Comparison of ENCODE assay signal across 8 cellular contexts in the genomic region with DNA sequence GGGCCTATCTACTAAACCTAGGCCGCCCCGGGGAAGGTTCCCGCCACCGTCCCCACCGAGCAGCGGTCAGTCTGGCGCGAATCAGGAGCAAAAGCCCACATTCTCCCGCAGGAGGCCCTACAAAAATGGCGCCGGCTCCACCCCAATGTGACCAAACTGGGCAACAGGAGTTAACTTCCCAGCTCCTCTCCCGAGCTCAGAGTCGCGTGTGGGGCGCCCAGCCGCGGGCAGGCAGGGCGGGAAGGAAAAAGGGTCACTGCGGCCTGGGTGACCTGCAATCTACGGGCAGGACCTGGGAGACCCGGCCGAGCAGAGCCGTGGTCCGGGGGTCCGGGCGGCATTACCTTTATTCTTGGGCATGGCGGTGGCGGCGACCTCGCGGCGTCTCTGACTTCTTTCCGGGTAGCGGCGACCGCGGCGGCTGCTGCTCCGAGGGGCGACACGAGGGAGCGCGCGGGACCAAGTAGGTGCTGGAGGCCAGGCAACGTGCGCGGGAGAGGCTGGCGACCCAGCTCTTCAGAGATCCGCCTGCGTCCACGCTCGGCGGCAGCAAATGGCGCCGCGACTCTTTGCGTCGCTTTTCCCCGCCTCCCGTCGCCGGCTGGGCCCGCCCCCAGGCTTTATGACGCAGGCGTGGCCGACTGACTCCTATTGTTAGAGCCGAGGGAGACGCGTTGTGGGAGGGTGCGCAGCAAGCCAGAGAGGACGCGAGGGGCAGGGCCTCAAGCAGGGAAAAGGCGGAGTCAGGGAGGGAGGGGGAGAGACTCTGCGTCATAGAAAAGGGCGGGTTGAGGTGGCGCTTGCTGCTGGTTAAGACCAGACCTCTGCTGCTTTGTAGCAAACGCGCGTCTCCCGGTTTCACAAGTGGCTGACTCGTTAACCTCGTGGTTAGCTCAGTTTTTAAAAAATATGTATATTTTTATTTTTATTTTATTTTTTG. TPM values are rescaled to one million over a fixed set of nuclear protein-coding genes. Genes with fewer than 3 reads are reported as not detected.
DNase-seq lines count a peak whose midpoint lies in the region; ATAC-seq and TF ChIP-seq lines count a peak whose summit lies in the region.

A gene with protein sequence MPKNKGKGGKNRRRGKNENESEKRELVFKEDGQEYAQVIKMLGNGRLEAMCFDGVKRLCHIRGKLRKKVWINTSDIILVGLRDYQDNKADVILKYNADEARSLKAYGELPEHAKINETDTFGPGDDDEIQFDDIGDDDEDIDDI (minus strand): TSS at position 558 of the 940 bp plus-strand sequence. CDS start 198 bp downstream, at position 360.

- H3K36me3 ChIP-seq in Panc1 (ENCODE audit: control insufficient read depth, insufficient read depth, low read length), result no peaks in the 10 kb centered on the region; the same call in 1 of the 2 replicates
- H3K36me3 ChIP-seq in esophagus (ENCODE audit: control insufficient read depth in 2 of 2, insufficient read depth in 2 of 2, low read length in 1 of 2), result no peaks in the 10 kb centered on the region
- H3K36me3 ChIP-seq in muscle layer of colon (ENCODE audit: insufficient read depth, low read length), result peaks cover 4% of the 10 kb centered on the region

- no peaks in the 10 kb centered on the region for H3K27me3 ChIP-seq in Panc1 (ENCODE audit: control insufficient read depth, insufficient read depth, low read length)
- H3K27me3 ChIP-seq in esophagus (ENCODE audit: control insufficient read depth in 1 of 2, insufficient read depth in 2 of 2, low read length in 2 of 2), result no peaks in the 10 kb centered on the region
- H3K27me3 ChIP-seq in muscle layer of colon (ENCODE audit: control insufficient read depth in 1 of 2, insufficient read depth in 2 of 2, low read length in 2 of 2), result no peaks in the 10 kb centered on the region

- H3K4me3 ChIP-seq in Panc1 (ENCODE audit: low read depth in 2 of 2, low read length in 2 of 2) (peak within 1 kb of the TSS; percentile 69 to 77), esophagus (ENCODE audit: low read depth in 1 of 2, low read length in 2 of 2) (peak within 1 kb of the TSS; percentile 76 to 87), muscle layer of colon (ENCODE audit: low read depth in 1 of 2, low read length in 2 of 2) (peak within 1 kb of the TSS; percentile 64 to 92)

- WGBS in esophagus, 2 donors, result 2 to 3% methylated on average over 52 to 81 of the region's 82 CpGs

- H3K4me1 ChIP-seq in Panc1 (ENCODE audit: control insufficient read depth, insufficient read depth, low read length), result peaks cover 4% of the 10 kb centered on the region; the same call in 1 of the 2 replicates
- H3K4me1 ChIP-seq in esophagus (ENCODE audit: control insufficient read depth in 2 of 2, insufficient read depth in 2 of 2, low read length in 1 of 2), result no peaks in the 10 kb centered on the region
- H3K4me1 ChIP-seq in muscle layer of colon (ENCODE audit: insufficient read depth, low read length), result peaks cover 19% of the 10 kb centered on the region

- in situ Hi-C loops in Panc1 (cut with HindIII; ENCODE audit: low pct_unique_long_range_greater_than_20kb, low sequenced_read_pairs), result no loop called here

- no peaks in the 10 kb centered on the region for H3K9me3 Mint-ChIP-seq in activated T-cell treated with anti-CD3 and anti-CD28 coated beads, Interleukin-2, amount 50 U/mL, for 4 hours

- CTCF ChIA-PET in Panc1 (lab: Charles Lee), result no interaction called here

- H3K36me3 Mint-ChIP-seq in activated T-cell treated with anti-CD3 and anti-CD28 coated beads, Interleukin-2, amount 50 U/mL, for 4 hours (ENCODE audit: insufficient read depth), result peaks cover 7% of the 10 kb centered on the region

- no peaks in the 10 kb centered on the region for H3K9me3 ChIP-seq in Panc1 (ENCODE audit: control insufficient read depth, insufficient read depth, low read depth, low read length)
- no peaks in the 10 kb centered on the region for H3K9me3 ChIP-seq in esophagus (ENCODE audit: control insufficient read depth in 2 of 2, insufficient read depth in 1 of 2, low read depth in 1 of 2, low read length in 1 of 2)
- no peaks in the 10 kb centered on the region for H3K9me3 ChIP-seq in muscle layer of colon (ENCODE audit: low read length)

- H3K4me1 Mint-ChIP-seq in activated T-cell treated with anti-CD3 and anti-CD28 coated beads, Interleukin-2, amount 50 U/mL, for 4 hours (ENCODE audit: low read depth), result peaks cover 30% of the 10 kb centered on the region

- peak within 1 kb of the TSS; percentile 89 for H3K4me3 Mint-ChIP-seq in activated T-cell treated with anti-CD3 and anti-CD28 coated beads, Interleukin-2, amount 50 U/mL, for 4 hours

- TF ChIP-seq CTCF in Panc1 (IDR thresholded peaks at IDR 0.05), result no peak

- H3K27ac ChIP-seq in Panc1 (ENCODE audit: low read length), result peak within 1 kb of the TSS; percentile 76
- peak within 1 kb of the TSS; percentile 84 to 85 for H3K27ac ChIP-seq in esophagus (ENCODE audit: low read depth in 2 of 2, low read length in 1 of 2)
- H3K27ac ChIP-seq in muscle layer of colon (ENCODE audit: low read depth, low read length), result peak within 1 kb of the TSS; percentile 36

- POLR2A ChIA-PET in Panc1 (lab: Charles Lee), result no interaction called here

- H3K27me3 Mint-ChIP-seq in activated T-cell treated with anti-CD3 and anti-CD28 coated beads, Interleukin-2, amount 50 U/mL, for 4 hours (ENCODE audit: low read depth), result no peaks in the 10 kb centered on the region

- peak within 1 kb of the TSS; percentile 86 for H3K9ac ChIP-seq in muscle layer of colon (ENCODE audit: low read length)

- intact Hi-C loops in Panc1 (cut with micrococcal nuclease; ENCODE audit: unreplicated experiment), result no loop called here

- BruUV-seq in Panc1 (replicated peaks; lab: Mats Ljungman, UMichigan), result no TSS peak

- peak; percentile 99 for DNase-seq in DMS53 (lab: John Stamatoyannopoulos, UW)
- DNase-seq in KG1 (lab: John Stamatoyannopoulos, UW), result peak; percentile 85
- DNase-seq in Panc1 (ENCODE audit: low read depth, low spot score), result peak; percentile 71
- DNase-seq in activated T-cell treated with anti-CD3 and anti-CD28 coated beads, Interleukin-2, amount 50 U/mL, for 4 hours, result peak; percentile 99
- DNase-seq in stimulated activated CD8-positive, alpha-beta memory T cell treated with anti-CD3 and anti-CD28 coated beads, Interleukin-7, amount 100 ng/mL, for 24 hours (ENCODE audit: low read depth), result peak; percentile 86

- ATAC-seq in GM21723 (IDR thresholded peaks at IDR 0.05; ENCODE audit: unreplicated experiment) (peak; percentile 99), Panc1 (peak; percentile 99)
- ATAC-seq in activated T-cell treated with anti-CD3 and anti-CD28 coated beads, Interleukin-2, amount 50 U/mL, for 4 hours, result peak; percentile 98

RNA-seq across cellular contexts. Expression of the gene that starts here (rescaled TPM):
- 67.6 TPM for total RNA-seq in Panc1 (2021; ENCODE audit: unreplicated experiment)
- 41.0 TPM for polyA plus RNA-seq in Panc1 (2012; ENCODE audit: insufficient read length)
- 100 to 1,000 TPM; 209 to 326 (median 210) TPM for total RNA-seq in activated T-cell treated with anti-CD3 and anti-CD28 coated beads, Interleukin-2, amount 50 U/mL, for 4 hours
- 10 to 100 TPM; 22.6 to 45.0 TPM for polyA plus RNA-seq in esophagus

Comparison
In these comparisons a context has a peak if more than half of its experiments do, and no peak if none do; other contexts are left out.
1. Peak in every context shown above with its lines: DNase-seq, ATAC-seq, H3K4me3 ChIP-seq and H3K27ac ChIP-seq.